In the genomic region with DNA sequence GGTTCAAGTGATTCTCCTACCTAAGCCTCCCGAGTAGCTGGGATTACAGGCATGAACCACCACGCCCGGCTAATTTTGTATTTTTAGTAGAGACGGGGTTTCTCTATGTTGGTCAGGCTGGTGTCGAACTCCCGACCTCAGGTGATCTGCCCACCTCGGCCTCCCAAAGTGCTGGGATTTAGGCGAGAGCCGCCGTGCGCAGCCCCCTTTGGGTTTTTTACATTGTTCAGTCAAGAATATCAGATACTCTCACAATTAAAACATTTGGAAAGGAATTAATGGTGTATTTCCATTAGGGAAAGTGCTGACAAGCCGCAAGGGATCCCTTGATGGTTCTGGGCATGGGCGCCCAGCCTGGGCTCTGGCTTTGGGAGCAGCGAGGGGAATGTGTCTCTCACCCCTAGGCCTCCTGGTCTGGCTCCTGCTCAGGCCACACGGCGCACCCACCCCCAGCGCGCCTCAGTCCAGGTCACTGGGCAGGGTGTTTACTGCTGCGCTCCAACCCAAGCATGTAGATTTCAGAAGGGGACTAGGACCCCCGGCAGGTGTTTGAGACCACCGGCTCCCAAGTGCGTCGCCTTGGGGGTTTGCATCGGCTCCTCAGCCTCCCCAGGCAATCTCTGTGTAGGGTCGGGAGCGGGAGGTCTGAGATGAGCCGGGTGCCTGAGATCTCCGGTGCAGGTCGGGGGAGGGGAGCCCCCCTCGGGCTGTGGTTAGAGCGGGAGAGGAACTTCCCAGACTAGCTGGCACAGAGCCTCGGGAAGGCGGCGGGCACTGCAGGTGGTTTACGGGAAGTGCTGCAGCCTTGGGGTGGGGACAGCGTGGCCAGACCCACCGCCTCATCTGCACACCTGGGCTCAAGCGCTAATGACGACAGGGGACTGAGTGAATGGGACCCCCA, we compare ENCODE assay signal across 1 cellular context.
TF ChIP-seq lines count a peak whose summit lies in the region.

No MANE protein-coding gene starts in this region.

TF ChIP-seq in IMR-90, 13 proteins besides CTCF, POLR2A, EP300 and RAD21:
- no peak for TF ChIP-seq MXI1 (IDR thresholded peaks at IDR 0.05; ENCODE audit: borderline replicate concordance, low read depth, low read length)
- no peak for TF ChIP-seq RFX5 (IDR thresholded peaks at IDR 0.05; ENCODE audit: low read depth, low read length)
